In the genomic region with DNA sequence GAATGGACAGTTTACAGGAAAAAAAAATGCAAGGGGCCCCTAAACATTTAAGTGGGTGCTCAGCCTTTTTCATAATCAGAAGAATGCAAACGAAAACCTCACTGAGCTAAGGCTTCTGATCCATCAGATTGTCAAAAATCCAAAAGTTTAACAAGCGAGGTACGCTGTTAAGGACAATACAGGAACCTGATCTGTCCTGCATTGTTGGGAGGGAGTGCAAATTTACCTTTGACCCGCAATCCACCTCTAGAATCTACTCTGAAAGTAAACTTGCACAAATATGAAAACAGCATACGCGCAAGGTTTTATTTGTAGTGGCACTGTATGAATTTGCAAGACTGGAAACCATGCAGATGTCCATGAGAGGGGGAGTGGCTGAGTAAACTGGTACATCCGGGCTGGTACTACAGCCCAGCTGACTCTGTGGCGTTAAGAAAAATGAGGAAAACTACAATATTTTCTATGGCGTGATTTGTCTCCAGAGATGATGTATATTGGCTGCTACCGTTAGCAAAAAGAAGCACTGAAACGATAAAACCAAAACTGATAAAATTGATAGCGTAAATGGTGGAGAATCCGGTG, we compare ENCODE assay signal across 8 cellular contexts. TPM values are rescaled to one million over a fixed set of nuclear protein-coding genes. Genes with fewer than 3 reads are reported as not detected.
A peak's percentile ranks its signal among the peaks of the same experiment; 100 is the strongest.
DNase-seq lines count a peak whose midpoint lies in the region; ATAC-seq and TF ChIP-seq lines count a peak whose summit lies in the region.

No MANE protein-coding gene starts in this region.

- H3K36me3 ChIP-seq in cardiac muscle cell (no peaks in the 10 kb centered on the region), thymus (ENCODE audit: control insufficient read depth, insufficient read depth) (no peaks in the 10 kb centered on the region)

- peak overlapping the region; percentile 55 for H3K4me3 ChIP-seq in cardiac muscle cell
- H3K4me3 ChIP-seq in thymus (ENCODE audit: low read length) = peak overlapping the region; percentile 83

- peak overlapping the region; percentile 93 for H3K4me3 Mint-ChIP-seq in activated naive CD8-positive, alpha-beta T cell

- TF ChIP-seq CTCF in cardiac muscle cell (IDR thresholded peaks at IDR 0.05; ENCODE audit: low read depth, low read length) = no peak

- intact Hi-C loops in Right ventricle myocardium inferior (cut with DNase I) = loop anchor here (5.0 kb wide), 1 partner anchor 40 kb away; a partner anchor contains a TSS

- no peaks in the 10 kb centered on the region for H3K36me3 Mint-ChIP-seq in activated naive CD8-positive, alpha-beta T cell

- peak overlapping the region; percentile 44 for H3K27ac ChIP-seq in cardiac muscle cell
- peak overlapping the region; percentile 99 for H3K27ac ChIP-seq in thymus (ENCODE audit: low read depth)

- peak overlapping the region; percentile 96 for H3K27ac Mint-ChIP-seq in activated naive CD8-positive, alpha-beta T cell

- H3K9me3 Mint-ChIP-seq in activated naive CD8-positive, alpha-beta T cell (ENCODE audit: low read depth) = no peaks in the 10 kb centered on the region

- no peak for ATAC-seq in Right ventricle myocardium inferior
- no peak for ATAC-seq in GM18873 (IDR thresholded peaks at IDR 0.05; ENCODE audit: low FRiP score, unreplicated experiment)
- no peak for ATAC-seq in GM18519 (IDR thresholded peaks at IDR 0.05; ENCODE audit: low FRiP score, unreplicated experiment)
- no peak for ATAC-seq in GM19463 (IDR thresholded peaks at IDR 0.05; ENCODE audit: unreplicated experiment)

- WGBS in thymus = 55% methylated on average over 13 of the region's 13 CpGs

- DNase-seq in cardiac muscle cell (ENCODE audit: low read depth in 1 of 2, low spot score in 1 of 2) = no peak
- DNase-seq in Right ventricle myocardium inferior (ENCODE audit: missing footprints) = no peak
- DNase-seq in left kidney (ENCODE audit: low read depth, low spot score) = peak; percentile 29

- H3K27me3 Mint-ChIP-seq in activated naive CD8-positive, alpha-beta T cell = no peaks in the 10 kb centered on the region

- H3K27me3 ChIP-seq in cardiac muscle cell (no peaks in the 10 kb centered on the region), thymus (ENCODE audit: control insufficient read depth, insufficient read depth) (no peaks in the 10 kb centered on the region)

- H3K9me3 ChIP-seq in cardiac muscle cell (ENCODE audit: low read depth) = no peaks in the 10 kb centered on the region
- H3K9me3 ChIP-seq in thymus (ENCODE audit: control insufficient read depth) = no peaks in the 10 kb centered on the region

- H3K4me1 Mint-ChIP-seq in activated naive CD8-positive, alpha-beta T cell (ENCODE audit: low read depth) = peaks cover 43% of the 10 kb centered on the region

- H3K4me1 ChIP-seq in cardiac muscle cell (ENCODE audit: low read depth) (peaks cover 11% of the 10 kb centered on the region), thymus (ENCODE audit: control insufficient read depth, insufficient read depth, low read length) (peaks cover 35% of the 10 kb centered on the region)

RNA-seq across cellular contexts. Expression of a gene that starts 28.8 kb away (rescaled TPM):
- total RNA-seq in cardiac muscle cell (0.99 TPM in 1 of 2 replicates, not detected in the other), Right ventricle myocardium inferior (6.1 TPM)
- polyA plus RNA-seq in cardiac muscle cell (not detected in 2 replicates), thymus (1.6 TPM)

RNA-seq across cellular contexts. Expression of a gene that starts 38.4 kb away (rescaled TPM):
- total RNA-seq in cardiac muscle cell (101 and 123 TPM in 2 replicates), Right ventricle myocardium inferior (375 TPM)
- polyA plus RNA-seq in cardiac muscle cell (164 and 178 TPM in 2 replicates), thymus (47.1 TPM)

RNA-seq across cellular contexts. Expression of a gene that starts 54.0 kb away (rescaled TPM):
- total RNA-seq in cardiac muscle cell = 23.5 and 25.1 TPM in 2 replicates
- polyA plus RNA-seq in cardiac muscle cell = 25.3 and 33.6 TPM in 2 replicates
- total RNA-seq in Right ventricle myocardium inferior = 62.8 TPM
- 31.9 TPM for polyA plus RNA-seq in thymus

RNA-seq across cellular contexts. Expression of a gene that starts 54.3 kb away (rescaled TPM):
- 47.6 and 62.0 TPM in 2 replicates for total RNA-seq in cardiac muscle cell
- polyA plus RNA-seq in cardiac muscle cell = 77.9 and 83.0 TPM in 2 replicates
- 17.3 TPM for total RNA-seq in Right ventricle myocardium inferior
- 70.1 TPM for polyA plus RNA-seq in thymus
